Comparison of ENCODE assay signal across 8 cellular contexts in the genomic region with DNA sequence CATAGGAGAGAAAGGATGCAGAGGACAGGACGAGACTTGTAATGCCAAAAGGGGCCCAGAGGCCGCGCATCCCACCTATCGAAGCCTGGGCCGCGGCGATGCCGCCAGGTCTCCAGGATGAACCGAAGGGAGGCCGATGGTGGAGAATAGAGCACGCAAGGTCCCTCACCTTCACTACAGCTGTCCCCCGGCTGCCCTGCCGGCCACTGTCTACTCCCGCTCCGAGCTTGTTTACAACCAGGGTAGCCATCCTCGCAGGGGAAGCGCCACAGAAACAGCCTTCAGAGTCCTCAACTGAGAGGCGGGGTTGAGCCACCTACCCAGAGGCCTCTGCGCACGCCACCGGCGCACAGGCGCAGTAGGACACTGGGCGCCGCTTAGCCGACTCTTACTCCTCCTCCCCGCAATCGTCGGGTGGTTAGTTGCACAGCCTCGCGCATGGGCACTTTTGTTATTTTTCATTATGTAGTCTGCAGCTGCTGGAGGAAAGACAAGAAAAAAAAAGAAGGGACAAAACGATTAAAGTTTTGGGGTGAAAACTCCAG. TPM values are rescaled to one million over a fixed set of nuclear protein-coding genes. Genes with fewer than 3 reads are reported as not detected.
DNase-seq lines count a peak whose midpoint lies in the region; TF ChIP-seq lines count a peak whose summit lies in the region.

TRIM23 (minus strand) TSS at position 309 of the 545 bp plus-strand sequence; CDS start at position 250, 59 bp downstream.

- H3K9me3 Mint-ChIP-seq in H9 (no peaks in the 10 kb centered on the region), neural progenitor cell (no peaks in the 10 kb centered on the region)

- H3K36me3 ChIP-seq in ES-I3 (ENCODE audit: insufficient read depth, low read length) (no peaks in the 10 kb centered on the region), neural progenitor cell (no peaks in the 10 kb centered on the region), stomach smooth muscle (ENCODE audit: control insufficient read depth in 2 of 2, insufficient read depth in 2 of 2, low read length in 2 of 2) (no peaks in the 10 kb centered on the region)

- H3K79me1 ChIP-seq in H9 (ENCODE audit: insufficient read depth, low read depth, low read length, poor library complexity, severe bottlenecking) = no peaks in the 10 kb centered on the region

- H3K27ac Mint-ChIP-seq in H9 = peak within 1 kb of the TSS; percentile 97 to 99 (median 97)
- peak within 1 kb of the TSS; percentile 87 for H3K27ac Mint-ChIP-seq in neural progenitor cell

- H3K9ac ChIP-seq in ES-I3 (ENCODE audit: low read depth, low read length) (peak within 1 kb of the TSS; percentile 84), H9 (ENCODE audit: extremely low read depth, insufficient read length, low read length) (peak within 1 kb of the TSS; percentile 94), neural progenitor cell (peak within 1 kb of the TSS; percentile 89), stomach smooth muscle (ENCODE audit: low read length in 2 of 2) (peak within 1 kb of the TSS; percentile 87 to 98)

- H4K20me1 ChIP-seq in H9 (ENCODE audit: control insufficient read depth, insufficient read depth, insufficient read length) (no peaks in the 10 kb centered on the region), neural progenitor cell (ENCODE audit: low read depth) (no peaks in the 10 kb centered on the region)

- no CpG with 5 or more reads among the region's 32 CpGs for WGBS in H9 (ENCODE audit: extremely low coverage, insufficient read length, low lambda C conversion rate)

- no peak within 1 kb of the TSS for H2BK15ac ChIP-seq in H9 (ENCODE audit: low read depth, low read length)

- H3K56ac ChIP-seq in H9 (ENCODE audit: insufficient read length, low read depth, low read length) = no peak within 1 kb of the TSS

- H3K79me2 ChIP-seq in H9 (ENCODE audit: insufficient read depth, low read length) = peaks cover 5% of the 10 kb centered on the region; the same call in 1 of the 2 replicates
- H3K79me2 ChIP-seq in neural progenitor cell (ENCODE audit: low read depth) = peaks cover 90% of the 10 kb centered on the region

- H3K23me2 ChIP-seq in H9 (ENCODE audit: insufficient read length, low read depth, low read length, poor library complexity, severe bottlenecking) = no peaks in the 10 kb centered on the region

- H3K9me3 ChIP-seq in ES-I3 (ENCODE audit: control insufficient read depth, insufficient read depth, low read length) (no peaks in the 10 kb centered on the region), H9 (ENCODE audit: control insufficient read depth, low read depth, low read length) (no peaks in the 10 kb centered on the region), neural progenitor cell (ENCODE audit: low read depth) (no peaks in the 10 kb centered on the region), stomach smooth muscle (ENCODE audit: control insufficient read depth in 2 of 2, low read length in 2 of 2) (no peaks in the 10 kb centered on the region)

- H3K23ac ChIP-seq in H9 (ENCODE audit: insufficient read length, low read depth, low read length) = no peak within 1 kb of the TSS

- H3K27me3 Mint-ChIP-seq in H9 (ENCODE audit: low read depth) (no peaks in the 10 kb centered on the region), neural progenitor cell (ENCODE audit: insufficient read depth, low read depth) (peaks cover 5% of the 10 kb centered on the region)

- H4K8ac ChIP-seq in H9 (replicated peaks; ENCODE audit: insufficient read length, low read depth, low read length) = no peak within 1 kb of the TSS

- H2BK120ac ChIP-seq in H9 (ENCODE audit: low read depth, low read length, poor library complexity, severe bottlenecking) = no peak within 1 kb of the TSS

- H2BK12ac ChIP-seq in H9 (ENCODE audit: insufficient read length, low read depth, low read length) = no peak within 1 kb of the TSS

- H3K4me1 ChIP-seq in ES-I3 (ENCODE audit: insufficient read depth, low read length) (no peaks in the 10 kb centered on the region), H9 (ENCODE audit: insufficient read depth, low read length) (no peaks in the 10 kb centered on the region), neural progenitor cell (peaks cover 12% of the 10 kb centered on the region), stomach smooth muscle (ENCODE audit: control insufficient read depth, insufficient read depth, low read length) (peaks cover 4% of the 10 kb centered on the region)

- H4K5ac ChIP-seq in H9 (ENCODE audit: insufficient read length, low read depth, low read length) = peak within 1 kb of the TSS; percentile 44

- H3K4me2 ChIP-seq in H9 (ENCODE audit: insufficient read depth, insufficient read length, low read length) (peak within 1 kb of the TSS; percentile 99), neural progenitor cell (peak within 1 kb of the TSS; percentile 94)

- peak within 1 kb of the TSS; percentile 99 for H3K4me3 ChIP-seq in fibroblast of villous mesenchyme (ENCODE audit: low read depth, low read length)
- peak within 1 kb of the TSS; percentile 73 for H3K4me3 ChIP-seq in neural progenitor cell
- H3K4me3 ChIP-seq in stomach smooth muscle (ENCODE audit: low read length in 2 of 2) = peak within 1 kb of the TSS; percentile 98 to 100

- DNase-seq in H9 (peak; percentile 93), M059J (ENCODE audit: low read depth) (peak; percentile 93), fibroblast of villous mesenchyme (ENCODE audit: low read depth) (peak; percentile 93), neural progenitor cell (ENCODE audit: low spot score) (peak; percentile 96)
- DNase-seq in activated effector memory CD4-positive, alpha-beta T cell treated with Interleukin-2 at 50 U/mL for 16 hours = peak; percentile 90

- no peak within 1 kb of the TSS for H2BK20ac ChIP-seq in H9 (ENCODE audit: low read depth, low read length, poor library complexity, severe bottlenecking)

- no peaks in the 10 kb centered on the region for H3K27me3 ChIP-seq in H9 (ENCODE audit: insufficient read depth, low read length)
- H3K27me3 ChIP-seq in neural progenitor cell = no peaks in the 10 kb centered on the region
- H3K27me3 ChIP-seq in stomach smooth muscle (ENCODE audit: control insufficient read depth in 1 of 2, insufficient read depth in 2 of 2, low read length in 2 of 2) = no peaks in the 10 kb centered on the region

- H3K36me3 Mint-ChIP-seq in H9 (ENCODE audit: insufficient read depth in 1 of 3, low read depth in 3 of 3) (no peaks in the 10 kb centered on the region), neural progenitor cell (peaks cover 3% of the 10 kb centered on the region)

- H2AFZ ChIP-seq in H9 (ENCODE audit: low read length) (peak within 1 kb of the TSS; percentile 93), neural progenitor cell (replicated peaks) (peak within 1 kb of the TSS; percentile 100)

- H3T11ph ChIP-seq in H9 (ENCODE audit: low read length) = no peak within 1 kb of the TSS

- H3K27ac ChIP-seq in H9 (ENCODE audit: insufficient read length, low read depth, low read length) (peak within 1 kb of the TSS; percentile 71), neural progenitor cell (peak within 1 kb of the TSS; percentile 79), stomach smooth muscle (ENCODE audit: low read length) (peak within 1 kb of the TSS; percentile 80)

- H3K14ac ChIP-seq in H9 (ENCODE audit: insufficient read depth, low read length) = no peak within 1 kb of the TSS; the same call in 1 of the 2 replicates

- peak; percentile 82 for TF ChIP-seq POLR2A in Raji (IDR thresholded peaks at IDR 0.05; ENCODE audit: insufficient read depth, low read depth, low read length)

- TF ChIP-seq CTCF in H9 (conservative IDR thresholded peaks at IDR 0.05) = peak; percentile 34; the same call in 1 of the 3 replicates
- peak; percentile 5 for TF ChIP-seq CTCF in fibroblast of villous mesenchyme (IDR thresholded peaks at IDR 0.05; ENCODE audit: insufficient read depth, low read depth, low read length)
- peak; percentile 13 for TF ChIP-seq CTCF in neural progenitor cell (IDR thresholded peaks at IDR 0.05)

- H3K18ac ChIP-seq in H9 (ENCODE audit: insufficient read length, low read depth, low read length) = peak within 1 kb of the TSS; percentile 77

- peak within 1 kb of the TSS; percentile 58 for H2BK5ac ChIP-seq in H9 (ENCODE audit: insufficient read length, low read length)

- H3K4me1 Mint-ChIP-seq in H9 (peaks cover 11 to 12% of the 10 kb centered on the region in 2 experiments), neural progenitor cell (peaks cover 20% of the 10 kb centered on the region)

- H2AK5ac ChIP-seq in H9 (ENCODE audit: insufficient read length, low read length) = no peak within 1 kb of the TSS

- no peak within 1 kb of the TSS for H4K91ac ChIP-seq in H9 (ENCODE audit: insufficient read length, low read depth, low read length)

- H3K4me3 Mint-ChIP-seq in H9 (peak within 1 kb of the TSS; percentile 95), neural progenitor cell (peak within 1 kb of the TSS; percentile 95)

- H3F3A ChIP-seq in neural progenitor cell (ENCODE audit: low read depth) = no peaks in the 10 kb centered on the region

- H3K4ac ChIP-seq in H9 (ENCODE audit: low read depth, low read length) = no peak within 1 kb of the TSS

RNA-seq across cellular contexts. Expression of gene TRIM23, which starts in this region (rescaled TPM):
- total RNA-seq in H9 (2021) (12.9 and 15.3 TPM in 2 replicates), fibroblast of villous mesenchyme (26.4 and 31.5 TPM in 2 replicates), neural progenitor cell (ENCODE audit: low replicate concordance) (15.5 and 16.6 TPM in 2 replicates)
- 6.3 and 13.0 TPM in 2 replicates for total RNA-seq in M059J (2014; rRNA removed; shearing (Covaris generic))

Comparison
In these comparisons a context has a peak if more than half of its experiments do, and no peak if none do; other contexts are left out.
1. Peak in every context shown above with its lines: DNase-seq, H3K4me3 ChIP-seq and H3K27ac ChIP-seq.